ENCODE assay signal across 9 cellular contexts in genomic region chr18:67359868-67360838, GRCh38.
DNase-seq lines count a peak whose midpoint lies in the region; ATAC-seq and TF ChIP-seq lines count a peak whose summit lies in the region.
"Had no signal": no experiment of that assay in that cellular context is flagged by ENCODE, and none has a peak within 500 bp of the region (broad histone marks: within the 10 kb centered on the region; RNA-seq: fewer than 3 reads in every experiment).

No MANE protein-coding gene starts in this region.

- peak overlapping the region; percentile 68 to 92 (median 84) for H3K27ac ChIP-seq in adrenal gland
- H3K27ac ChIP-seq: parathyroid adenoma had no signal

- no peaks in the 10 kb centered on the region for H3K27me3 ChIP-seq in adrenal gland

- DNase-seq in DMS53 (lab: John Stamatoyannopoulos, UW) (peak; percentile 97), HT1080 (ENCODE audit: low read depth) (peak; percentile 92), adrenal gland (peak; percentile 77 to 94 (median 86)), iris pigment epithelial cell (ENCODE audit: low read depth) (peak; percentile 98), NCI-H524 treated with DMSO at 0.1 percent for 48 hours (lab: John Stamatoyannopoulos, UW) (no peak), NCI-H774 (lab: John Stamatoyannopoulos, UW) (no peak)
- DNase-seq in stimulated activated effector memory CD8-positive, alpha-beta T cell treated with anti-CD3 and anti-CD28 coated beads, Interleukin-12 subunit alpha, Interleukin-12 subunit beta, amount 100 ng/mL, for 72 hours (ENCODE audit: low spot score in 2 of 2) = no peak

- no peak for TF ChIP-seq POLR2A in adrenal gland (IDR thresholded peaks at IDR 0.05)

- H3K4me3 ChIP-seq in adrenal gland = peak overlapping the region in 1 of 4 donors; percentile 46

- peaks cover 3% of the 10 kb centered on the region for H3K9me3 Mint-ChIP-seq in stimulated activated effector memory CD8-positive, alpha-beta T cell treated with anti-CD3 and anti-CD28 coated beads, Interleukin-12 subunit alpha, Interleukin-12 subunit beta, amount 100 ng/mL, for 72 hours

- peak overlapping the region; percentile 64 for H3K27ac Mint-ChIP-seq in stimulated activated effector memory CD8-positive, alpha-beta T cell treated with anti-CD3 and anti-CD28 coated beads, Interleukin-12 subunit alpha, Interleukin-12 subunit beta, amount 100 ng/mL, for 72 hours

- intact Hi-C loops in adrenal gland (cut with DNase I) = no loop called here

- 9 to 14% (median 13%) methylated on average over 8 of the region's 8 CpGs for WGBS in adrenal gland, 4 donors

- ATAC-seq in GM21447 (IDR thresholded peaks at IDR 0.05; ENCODE audit: unreplicated experiment) = peak; percentile 82
- peak; percentile 99 for ATAC-seq in stimulated activated effector memory CD8-positive, alpha-beta T cell treated with anti-CD3 and anti-CD28 coated beads, Interleukin-12 subunit alpha, Interleukin-12 subunit beta, amount 100 ng/mL, for 72 hours

- peaks cover 23% of the 10 kb centered on the region for H3K4me1 Mint-ChIP-seq in stimulated activated effector memory CD8-positive, alpha-beta T cell treated with anti-CD3 and anti-CD28 coated beads, Interleukin-12 subunit alpha, Interleukin-12 subunit beta, amount 100 ng/mL, for 72 hours

- no peaks in the 10 kb centered on the region for H3K36me3 Mint-ChIP-seq in stimulated activated effector memory CD8-positive, alpha-beta T cell treated with anti-CD3 and anti-CD28 coated beads, Interleukin-12 subunit alpha, Interleukin-12 subunit beta, amount 100 ng/mL, for 72 hours

- H3K4me1 ChIP-seq in adrenal gland (replicated peaks in 1 of 2) = peaks cover 3 to 28% of the 10 kb centered on the region in 2 donors
- H3K4me1 ChIP-seq: parathyroid adenoma had no signal

- no peaks in the 10 kb centered on the region for H3K36me3 ChIP-seq in adrenal gland (replicated peaks in 1 of 2)

- TF ChIP-seq CTCF in adrenal gland (IDR thresholded peaks at IDR 0.05) = no peak

- no peaks in the 10 kb centered on the region for H3K9me3 ChIP-seq in adrenal gland (replicated peaks in 1 of 3)

- peak overlapping the region; percentile 46 for H3K4me3 Mint-ChIP-seq in stimulated activated effector memory CD8-positive, alpha-beta T cell treated with anti-CD3 and anti-CD28 coated beads, Interleukin-12 subunit alpha, Interleukin-12 subunit beta, amount 100 ng/mL, for 72 hours

Comparison
In these comparisons a context has a peak if more than half of its experiments do, and no peak if none do; other contexts are left out.
1. DNase-seq: peak in DMS53 (single experiment), HT1080 (single experiment), adrenal gland (7 of 7) and iris pigment epithelial cell (single experiment); none in stimulated activated effector memory CD8-positive, alpha-beta T cell treated with anti-CD3 and anti-CD28 coated beads, Interleukin-12 subunit alpha, Interleukin-12 subunit beta, amount 100 ng/mL, for 72 hours (0 of 2), NCI-H524 treated with DMSO at 0.1 percent for 48 hours (single experiment) and NCI-H774 (single experiment).